Comparison of ENCODE assay signal across 8 cellular contexts in genomic region chr4:87093443-87094123, GRCh38.
A peak's percentile ranks its signal among the peaks of the same experiment; 100 is the strongest.
DNase-seq lines count a peak whose midpoint lies in the region; ATAC-seq and TF ChIP-seq lines count a peak whose summit lies in the region.

No MANE protein-coding gene starts in this region.

- H3K4me3 ChIP-seq in Jurkat, Clone E6-1 (ENCODE audit: low read length): no peak overlapping the region
- H3K4me3 ChIP-seq in hepatocyte (no peak overlapping the region), smooth muscle cell (no peak overlapping the region)

- H3K27ac ChIP-seq in hepatocyte: peak overlapping the region; percentile 50
- H3K27ac ChIP-seq in smooth muscle cell (ENCODE audit: low read depth): peak overlapping the region; percentile 82

- no peak overlapping the region for H2AFZ ChIP-seq in hepatocyte
- H2AFZ ChIP-seq in smooth muscle cell (ENCODE audit: low read depth): no peak overlapping the region

- peak; percentile 74 for ATAC-seq in GM21786 (IDR thresholded peaks at IDR 0.05; ENCODE audit: unreplicated experiment)

- H3F3A ChIP-seq in smooth muscle cell (ENCODE audit: low read depth): no peaks in the 10 kb centered on the region

- peak; percentile 46 for DNase-seq in NCI-H345 (lab: John Stamatoyannopoulos, UW)
- no peak for DNase-seq in NCI-H345 treated with DMSO at 0.1 percent for 48 hours (lab: John Stamatoyannopoulos, UW; ENCODE audit: unreplicated experiment)
- DNase-seq in Jurkat, Clone E6-1 (ENCODE audit: low read depth, low spot score): peak; percentile 32
- peak; percentile 28 for DNase-seq in RPMI8226
- DNase-seq in amniotic epithelial cell (ENCODE audit: low read depth): peak; percentile 42
- DNase-seq in hepatocyte (ENCODE audit: low spot score): peak; percentile 65
- DNase-seq in smooth muscle cell (lab: John Stamatoyannopoulos, UW; ENCODE audit: unreplicated experiment): no peak

- no peaks in the 10 kb centered on the region for H4K20me1 ChIP-seq in hepatocyte (ENCODE audit: insufficient read depth, poor library complexity, severe bottlenecking)
- H4K20me1 ChIP-seq in smooth muscle cell (ENCODE audit: low read depth): no peaks in the 10 kb centered on the region

- H3K27me3 ChIP-seq in hepatocyte (no peaks in the 10 kb centered on the region), smooth muscle cell (ENCODE audit: low read depth) (no peaks in the 10 kb centered on the region)

- H3K36me3 ChIP-seq in hepatocyte (replicated peaks; ENCODE audit: insufficient read depth, low read depth) (no peaks in the 10 kb centered on the region), smooth muscle cell (ENCODE audit: low read depth) (no peaks in the 10 kb centered on the region)

- 47% methylated on average over 4 of the region's 4 CpGs for WGBS in hepatocyte (ENCODE audit: low lambda C conversion rate, missing lambda C conversion rate)
- 33% methylated on average over 4 of the region's 4 CpGs for WGBS in smooth muscle cell (ENCODE audit: low lambda C conversion rate)

- H3K4me2 ChIP-seq in hepatocyte: no peak overlapping the region
- no peak overlapping the region for H3K4me2 ChIP-seq in smooth muscle cell

- peak overlapping the region; percentile 53 for H3K9ac ChIP-seq in smooth muscle cell (ENCODE audit: low read depth)

- H3K4me1 ChIP-seq in hepatocyte (ENCODE audit: insufficient read depth): no peaks in the 10 kb centered on the region
- peaks cover 9% of the 10 kb centered on the region for H3K4me1 ChIP-seq in smooth muscle cell (ENCODE audit: low read depth)

- TF ChIP-seq CTCF in hepatocyte (IDR thresholded peaks at IDR 0.05; ENCODE audit: poor library complexity) (peak; percentile 65), smooth muscle cell (IDR thresholded peaks at IDR 0.05; ENCODE audit: borderline replicate concordance, insufficient read depth, poor library complexity, severe bottlenecking) (peak; percentile 45)

- peaks cover 24% of the 10 kb centered on the region for H3K79me2 ChIP-seq in hepatocyte
- H3K79me2 ChIP-seq in smooth muscle cell (ENCODE audit: low read depth): no peaks in the 10 kb centered on the region

- no peaks in the 10 kb centered on the region for H3K9me2 ChIP-seq in hepatocyte (replicated peaks; ENCODE audit: insufficient read depth)

- H3K9me3 ChIP-seq in hepatocyte (ENCODE audit: low read depth) (no peaks in the 10 kb centered on the region), smooth muscle cell (replicated peaks; ENCODE audit: low read depth) (no peaks in the 10 kb centered on the region)

Comparison
In these comparisons a context has a peak if more than half of its experiments do, and no peak if none do; other contexts are left out.
1. DNase-seq: peak in NCI-H345 (single experiment), Jurkat, Clone E6-1 (single experiment), RPMI8226 (single experiment), amniotic epithelial cell (single experiment) and hepatocyte (single experiment); none in NCI-H345 treated with DMSO at 0.1 percent for 48 hours (single experiment) and smooth muscle cell (single experiment).